In the genomic region with DNA sequence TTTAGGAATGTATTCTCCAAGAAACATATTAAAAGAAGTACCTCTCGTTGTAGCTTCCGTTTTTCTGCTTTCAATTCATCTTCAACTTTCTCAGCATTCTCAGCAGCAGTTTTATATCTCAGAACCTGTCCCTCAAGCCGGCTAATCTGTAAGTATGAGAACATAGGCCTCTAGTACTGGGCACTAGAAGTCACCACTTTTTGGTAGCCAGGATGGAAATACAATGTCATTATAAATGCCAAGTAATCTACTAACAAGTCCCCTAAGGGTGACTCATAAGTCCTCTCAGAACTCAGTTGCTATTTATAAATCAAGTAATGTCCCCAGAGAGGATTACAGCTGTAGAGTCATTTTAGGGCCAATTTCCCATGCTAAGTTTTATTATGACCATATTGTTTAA, we compare ENCODE assay signal across 1 cellular context.
TF ChIP-seq lines count a peak whose summit lies in the region.

No MANE protein-coding gene starts in this region.

TF ChIP-seq in GM23338, 12 proteins besides CTCF, POLR2A, EP300 and RAD21 (continued from another document):
- TF ChIP-seq ZNF462 (CRISPR knock-in tag; IDR thresholded peaks at IDR 0.05), result no peak
